Comparison of ENCODE assay signal across 1 cellular context in genomic region chr4:17272154-17272553, GRCh38.
A peak's percentile ranks its signal among the peaks of the same experiment; 100 is the strongest.
TF ChIP-seq lines count a peak whose summit lies in the region.

No MANE protein-coding gene starts in this region.

TF ChIP-seq in K562, 482 proteins besides CTCF, POLR2A, EP300 and RAD21 (continued from another document and continues in another):
- TF ChIP-seq, protein P1, sequence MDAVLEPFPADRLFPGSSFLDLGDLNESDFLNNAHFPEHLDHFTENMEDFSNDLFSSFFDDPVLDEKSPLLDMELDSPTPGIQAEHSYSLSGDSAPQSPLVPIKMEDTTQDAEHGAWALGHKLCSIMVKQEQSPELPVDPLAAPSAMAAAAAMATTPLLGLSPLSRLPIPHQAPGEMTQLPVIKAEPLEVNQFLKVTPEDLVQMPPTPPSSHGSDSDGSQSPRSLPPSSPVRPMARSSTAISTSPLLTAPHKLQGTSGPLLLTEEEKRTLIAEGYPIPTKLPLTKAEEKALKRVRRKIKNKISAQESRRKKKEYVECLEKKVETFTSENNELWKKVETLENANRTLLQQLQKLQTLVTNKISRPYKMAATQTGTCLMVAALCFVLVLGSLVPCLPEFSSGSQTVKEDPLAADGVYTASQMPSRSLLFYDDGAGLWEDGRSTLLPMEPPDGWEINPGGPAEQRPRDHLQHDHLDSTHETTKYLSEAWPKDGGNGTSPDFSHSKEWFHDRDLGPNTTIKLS (IDR thresholded peaks at IDR 0.05; ENCODE audit: borderline replicate concordance, low read depth), result 0 out of 2 replicates have a peak, but pooled peaks have one; percentile 28
- TF ChIP-seq ZNF398 (CRISPR knock-in tag; IDR thresholded peaks at IDR 0.05), result no peak
- TF ChIP-seq ZNF766 (CRISPR knock-in tag; conservative IDR thresholded peaks at IDR 0.05), result peak; percentile 60
- no peak for TF ChIP-seq ZNF740 (CRISPR knock-in tag; IDR thresholded peaks at IDR 0.05)
- no peak for TF ChIP-seq ZNF740 (tag; IDR thresholded peaks at IDR 0.05)
- TF ChIP-seq NBN (IDR thresholded peaks at IDR 0.05; ENCODE audit: low read depth), result peak; percentile 39; the same call in 1 of the 2 replicates
- no peak for TF ChIP-seq ZNF780A (CRISPR knock-in tag; IDR thresholded peaks at IDR 0.05)
- no peak for TF ChIP-seq ZNF143 (CRISPR knock-in tag; IDR thresholded peaks at IDR 0.05)
- peak; percentile 56 for TF ChIP-seq VEZF1 (CRISPR knock-in tag; IDR thresholded peaks at IDR 0.05)
- TF ChIP-seq ZNF12 (CRISPR knock-in tag; IDR thresholded peaks at IDR 0.05), result no peak
- TF ChIP-seq, protein P2, sequence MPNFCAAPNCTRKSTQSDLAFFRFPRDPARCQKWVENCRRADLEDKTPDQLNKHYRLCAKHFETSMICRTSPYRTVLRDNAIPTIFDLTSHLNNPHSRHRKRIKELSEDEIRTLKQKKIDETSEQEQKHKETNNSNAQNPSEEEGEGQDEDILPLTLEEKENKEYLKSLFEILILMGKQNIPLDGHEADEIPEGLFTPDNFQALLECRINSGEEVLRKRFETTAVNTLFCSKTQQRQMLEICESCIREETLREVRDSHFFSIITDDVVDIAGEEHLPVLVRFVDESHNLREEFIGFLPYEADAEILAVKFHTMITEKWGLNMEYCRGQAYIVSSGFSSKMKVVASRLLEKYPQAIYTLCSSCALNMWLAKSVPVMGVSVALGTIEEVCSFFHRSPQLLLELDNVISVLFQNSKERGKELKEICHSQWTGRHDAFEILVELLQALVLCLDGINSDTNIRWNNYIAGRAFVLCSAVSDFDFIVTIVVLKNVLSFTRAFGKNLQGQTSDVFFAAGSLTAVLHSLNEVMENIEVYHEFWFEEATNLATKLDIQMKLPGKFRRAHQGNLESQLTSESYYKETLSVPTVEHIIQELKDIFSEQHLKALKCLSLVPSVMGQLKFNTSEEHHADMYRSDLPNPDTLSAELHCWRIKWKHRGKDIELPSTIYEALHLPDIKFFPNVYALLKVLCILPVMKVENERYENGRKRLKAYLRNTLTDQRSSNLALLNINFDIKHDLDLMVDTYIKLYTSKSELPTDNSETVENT (CRISPR knock-in tag; IDR thresholded peaks at IDR 0.05), result no peak
- TF ChIP-seq CTBP1 (IDR thresholded peaks at IDR 0.05; ENCODE audit: borderline replicate concordance), result peak; percentile 85
- no peak for TF ChIP-seq ZNF354B (CRISPR knock-in tag; IDR thresholded peaks at IDR 0.05)
- no peak for TF ChIP-seq ZFPM2 (CRISPR knock-in tag; IDR thresholded peaks at IDR 0.05)
- no peak for TF ChIP-seq HOMEZ (CRISPR knock-in tag; IDR thresholded peaks at IDR 0.05)
- TF ChIP-seq CC2D1A (IDR thresholded peaks at IDR 0.05), result no peak
- no peak for TF ChIP-seq NCOA4 (IDR thresholded peaks at IDR 0.05; ENCODE audit: partially characterized antibody)
- TF ChIP-seq MCM3 (IDR thresholded peaks at IDR 0.05), result no peak
- peak; percentile 77 for TF ChIP-seq CXXC5 (CRISPR knock-in tag; IDR thresholded peaks at IDR 0.05)
- no peak for TF ChIP-seq FOXK1 (CRISPR knock-in tag; IDR thresholded peaks at IDR 0.05; ENCODE audit: borderline replicate concordance)
- TF ChIP-seq CBFA2T2 (conservative IDR thresholded peaks at IDR 0.05), result peak; percentile 61
- TF ChIP-seq BRCA1 (IDR thresholded peaks at IDR 0.05), result no peak
- no peak for TF ChIP-seq BRCA1 (CRISPR knock-in tag; IDR thresholded peaks at IDR 0.05)
- TF ChIP-seq ZZZ3 (IDR thresholded peaks at IDR 0.05), result no peak
- TF ChIP-seq HMBOX1 (IDR thresholded peaks at IDR 0.05), result 0 out of 2 replicates have a peak, but pooled peaks have one; percentile 27
- 0 out of 2 replicates have a peak, but pooled peaks have one; percentile 35 for TF ChIP-seq ZKSCAN8 (CRISPR knock-in tag; IDR thresholded peaks at IDR 0.05)
- TF ChIP-seq TGIF2 (CRISPR knock-in tag; IDR thresholded peaks at IDR 0.05), result no peak
- TF ChIP-seq NRF1 (conservative IDR thresholded peaks at IDR 0.05 in 1 of 2, IDR thresholded peaks at IDR 0.05 in 1 of 2), result no peak
- no peak for TF ChIP-seq ZBTB7A (IDR thresholded peaks at IDR 0.05; ENCODE audit: borderline replicate concordance, control insufficient read depth, low read depth, low read length)
- TF ChIP-seq HES1 (IDR thresholded peaks at IDR 0.05; ENCODE audit: low read depth), result peak; percentile 81
- TF ChIP-seq ZNF586 (CRISPR knock-in tag; conservative IDR thresholded peaks at IDR 0.05), result no peak
- peak; percentile 89 for TF ChIP-seq JUND (IDR thresholded peaks at IDR 0.05; ENCODE audit: borderline replicate concordance, low read depth, low read length)
- peak; percentile 75; the same call in 1 of the 3 replicates for TF ChIP-seq JUND (tag; IDR thresholded peaks at IDR 0.05; ENCODE audit: borderline replicate concordance, low read depth, low read length)
- 0 out of 2 replicates have a peak, but pooled peaks have one; percentile 26 for TF ChIP-seq ZNF395 (CRISPR knock-in tag; IDR thresholded peaks at IDR 0.05)
- TF ChIP-seq, protein P3, sequence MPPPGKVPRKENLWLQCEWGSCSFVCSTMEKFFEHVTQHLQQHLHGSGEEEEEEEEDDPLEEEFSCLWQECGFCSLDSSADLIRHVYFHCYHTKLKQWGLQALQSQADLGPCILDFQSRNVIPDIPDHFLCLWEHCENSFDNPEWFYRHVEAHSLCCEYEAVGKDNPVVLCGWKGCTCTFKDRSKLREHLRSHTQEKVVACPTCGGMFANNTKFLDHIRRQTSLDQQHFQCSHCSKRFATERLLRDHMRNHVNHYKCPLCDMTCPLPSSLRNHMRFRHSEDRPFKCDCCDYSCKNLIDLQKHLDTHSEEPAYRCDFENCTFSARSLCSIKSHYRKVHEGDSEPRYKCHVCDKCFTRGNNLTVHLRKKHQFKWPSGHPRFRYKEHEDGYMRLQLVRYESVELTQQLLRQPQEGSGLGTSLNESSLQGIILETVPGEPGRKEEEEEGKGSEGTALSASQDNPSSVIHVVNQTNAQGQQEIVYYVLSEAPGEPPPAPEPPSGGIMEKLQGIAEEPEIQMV (tag; conservative IDR thresholded peaks at IDR 0.05; ENCODE audit: low read depth), result no peak
- peak in 1 of 2 experiments; percentile 61; a peak in 1 of 4 replicates for TF ChIP-seq ZMIZ1 (IDR thresholded peaks at IDR 0.05; ENCODE audit: low read depth in 2 of 2, low read length in 2 of 2)
- no peak for TF ChIP-seq SUPT5H (IDR thresholded peaks at IDR 0.05)
- TF ChIP-seq GMEB1 (CRISPR knock-in tag; IDR thresholded peaks at IDR 0.05), result no peak
- TF ChIP-seq SMAD4 (CRISPR knock-in tag; conservative IDR thresholded peaks at IDR 0.05), result peak; percentile 73; the same call in 1 of the 2 replicates
- TF ChIP-seq STAT5A (IDR thresholded peaks at IDR 0.05; ENCODE audit: borderline replicate concordance, low read length), result peak; percentile 45; the same call in 1 of the 2 replicates
- TF ChIP-seq ZNF76 (CRISPR knock-in tag; IDR thresholded peaks at IDR 0.05; ENCODE audit: borderline replicate concordance), result 0 out of 2 replicates have a peak, but pooled peaks have one; percentile 30
- peak; percentile 81 for TF ChIP-seq MYC (IDR thresholded peaks at IDR 0.05; ENCODE audit: low read depth, low read length)
- no peak for TF ChIP-seq MYC (CRISPR knock-in tag; IDR thresholded peaks at IDR 0.05; ENCODE audit: borderline replicate concordance, low read depth)
